In the genomic region with DNA sequence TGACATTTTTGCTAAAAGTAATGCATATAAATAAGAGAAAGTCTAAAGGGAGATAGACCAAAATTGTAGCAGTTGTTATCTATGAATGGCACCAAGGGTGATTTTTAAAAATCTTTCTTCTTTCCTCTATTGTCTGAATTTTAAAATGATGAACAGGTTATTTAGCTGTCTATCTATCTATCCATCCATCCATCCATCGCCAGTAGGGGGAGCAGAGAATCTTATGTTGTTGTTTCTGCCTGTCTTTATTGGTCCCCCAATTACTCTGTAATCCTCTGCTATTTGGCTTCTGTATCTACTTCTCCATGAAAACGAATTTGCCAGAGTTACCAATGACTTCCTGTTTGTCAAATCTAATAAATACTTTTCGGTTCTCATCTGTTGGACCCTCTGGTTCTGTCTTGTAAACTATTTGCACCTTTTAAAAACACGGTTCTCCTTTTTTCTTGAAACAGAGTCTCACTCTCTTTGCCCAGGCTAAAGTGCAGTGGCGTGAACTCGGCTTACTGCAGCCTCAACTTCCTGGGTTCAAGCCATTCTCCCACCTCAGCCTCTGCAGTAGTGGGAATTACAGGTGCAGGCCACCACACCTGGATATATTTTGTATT, we compare ENCODE assay signal across 8 cellular contexts.
DNase-seq lines count a peak whose midpoint lies in the region; ATAC-seq and TF ChIP-seq lines count a peak whose summit lies in the region.

No MANE protein-coding gene starts in this region.

- TF ChIP-seq CTCF in LNCaP clone FGC (IDR thresholded peaks at IDR 0.05; ENCODE audit: control insufficient read depth, extremely low read depth, insufficient read depth) (peak; percentile 76), prostate gland (IDR thresholded peaks at IDR 0.05) (peak in 3 of 4 experiments; percentile 33 to 53 (median 48))

- H3K9me3 ChIP-seq in SJSA1 (replicated peaks) (no peaks in the 10 kb centered on the region), prostate gland (no peaks in the 10 kb centered on the region)

- no peak for TF ChIP-seq POLR2A in prostate gland (IDR thresholded peaks at IDR 0.05)

- H3K27me3 ChIP-seq in SJSA1 (replicated peaks) = no peaks in the 10 kb centered on the region; the same call in 1 of the 2 replicates
- H3K27me3 ChIP-seq in prostate gland (replicated peaks; ENCODE audit: insufficient read depth) = no peaks in the 10 kb centered on the region

- intact Hi-C loops in prostate gland (cut with DNase I) = loop anchor here (10.0 kb wide), 1 partner anchor 208 kb away; no protein-coding TSS in a partner anchor

- DNase-seq in DMS 273 treated with DMSO at 0.1 percent for 48 hours (lab: John Stamatoyannopoulos, UW) (peak; percentile 30), LNCaP clone FGC (ENCODE audit: low read depth) (peak; percentile 8), SJSA1 (ENCODE audit: low read depth in 1 of 2, low spot score in 2 of 2) (peak; percentile 40 to 52), fibroblast of the conjunctiva (ENCODE audit: low read depth) (peak; percentile 47), prostate gland (ENCODE audit: low spot score) (no peak)
- no peak for DNase-seq in stimulated activated CD4-positive, alpha-beta T cell treated with anti-CD3 and anti-CD28 coated beads, Interleukin-4, amount 100 ng/mL, for 24 hours

- H3K36me3 ChIP-seq in SJSA1 = no peaks in the 10 kb centered on the region
- no peaks in the 10 kb centered on the region for H3K36me3 ChIP-seq in prostate gland

- H3K4me3 ChIP-seq in LNCaP clone FGC (ENCODE audit: low read depth, low read length) (no peak overlapping the region), SJSA1 (no peak overlapping the region), prostate gland (no peak overlapping the region)

- ATAC-seq in GM19455 (IDR thresholded peaks at IDR 0.05; ENCODE audit: unreplicated experiment) (peak; percentile 69), GM21825 (IDR thresholded peaks at IDR 0.05; ENCODE audit: unreplicated experiment) (no peak)

- WGBS in prostate gland = 43% methylated on average over 6 of the region's 6 CpGs

- H3K27ac ChIP-seq in SJSA1 (no peak overlapping the region), prostate gland (no peak overlapping the region)

- H3K4me1 ChIP-seq in SJSA1 (replicated peaks) = no peaks in the 10 kb centered on the region
- H3K4me1 ChIP-seq in prostate gland (replicated peaks) = no peaks in the 10 kb centered on the region

Comparison
In these comparisons a context has a peak if more than half of its experiments do, and no peak if none do; other contexts are left out.
1. DNase-seq: peak in DMS 273 treated with DMSO at 0.1 percent for 48 hours (single experiment), LNCaP clone FGC (single experiment), SJSA1 (2 of 2) and fibroblast of the conjunctiva (single experiment); none in prostate gland (single experiment) and stimulated activated CD4-positive, alpha-beta T cell treated with anti-CD3 and anti-CD28 coated beads, Interleukin-4, amount 100 ng/mL, for 24 hours (single experiment).